Comparison of ENCODE assay signal across 10 cellular contexts in the genomic region with DNA sequence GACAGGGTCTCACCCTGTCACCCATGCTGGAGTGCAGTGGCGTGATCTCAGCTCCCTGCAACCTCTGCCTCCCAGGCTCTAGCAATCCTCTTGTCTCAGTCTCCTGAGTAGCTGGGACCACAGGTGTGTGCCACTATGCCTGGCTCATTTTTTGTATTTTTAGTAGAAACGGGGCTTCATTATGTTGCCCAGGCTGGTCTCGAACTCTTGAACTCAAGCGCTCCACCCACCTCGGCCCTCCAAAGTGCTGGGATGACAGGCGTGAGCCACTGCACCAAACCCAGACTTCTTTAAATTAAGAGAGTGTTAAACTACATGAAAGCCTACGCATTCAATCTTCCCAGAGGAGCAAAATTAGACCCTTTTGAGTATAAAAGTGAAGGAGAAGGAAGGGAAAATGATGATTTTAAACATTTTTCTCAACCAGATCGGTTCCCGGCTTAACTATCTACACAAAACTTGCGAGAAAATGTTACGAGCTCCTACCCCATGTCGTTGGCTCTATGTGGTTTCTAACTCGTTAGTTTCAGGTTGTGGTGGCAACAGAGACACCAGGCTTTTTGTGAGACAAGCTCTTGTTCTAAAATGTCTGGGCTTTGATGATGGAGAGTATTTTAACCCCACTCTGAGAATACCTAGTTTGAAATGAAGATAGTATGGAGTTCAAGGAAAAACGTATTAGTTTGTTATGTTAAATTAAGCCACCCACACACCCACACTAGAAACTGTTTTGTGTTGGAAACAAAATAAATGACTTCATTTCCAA. TPM values are rescaled to one million over a fixed set of nuclear protein-coding genes. Genes with fewer than 3 reads are reported as not detected.
DNase-seq lines count a peak whose midpoint lies in the region; ATAC-seq and TF ChIP-seq lines count a peak whose summit lies in the region.
"Had no signal": no experiment of that assay in that cellular context is flagged by ENCODE, and none has a peak within 500 bp of the region (broad histone marks: within the 10 kb centered on the region; RNA-seq: fewer than 3 reads in every experiment).

No MANE protein-coding gene starts in this region.

- H3K9me3 Mint-ChIP-seq in MCF 10A (ENCODE audit: unreplicated experiment) (peaks cover 7% of the 10 kb centered on the region), naive B cell (no peaks in the 10 kb centered on the region)
- no peaks in the 10 kb centered on the region for H3K9me3 Mint-ChIP-seq in activated naive CD4-positive, alpha-beta T cell treated with anti-CD3 and anti-CD28 coated beads, Interleukin-2, amount 10 ng/mL, durations not matched to agents 7 days and 5 days
- H3K9me3 Mint-ChIP-seq: type B pancreatic cell had no signal

- H3K36me3 ChIP-seq in breast epithelium = no peaks in the 10 kb centered on the region
- no peaks in the 10 kb centered on the region for H3K36me3 ChIP-seq in tibial nerve

- no peaks in the 10 kb centered on the region for H3K27me3 ChIP-seq in breast epithelium
- no peaks in the 10 kb centered on the region for H3K27me3 ChIP-seq in tibial nerve

- intact Hi-C loops in breast epithelium (cut with DNase I; ENCODE audit: low total_unique reads) (no loop called here), MCF 10A (cut with micrococcal nuclease) (no loop called here)

- no peak for ATAC-seq in naive B cell (ENCODE audit: low read depth in 2 of 2)

- WGBS in tibial nerve, 2 donors = 78 to 81% methylated on average over 14 of the region's 14 CpGs

- CTCF ChIA-PET in MCF 10A (lab: Yijun Ruan, JAX) = no interaction called here
- CTCF ChIA-PET in activated naive CD4-positive, alpha-beta T cell treated with anti-CD3 and anti-CD28 coated beads, Interleukin-2, amount 10 ng/mL, durations not matched to agents 7 days and 5 days (lab: Charles Lee) = interaction anchor here (0.7 to 5.3 kb wide), 10 partner anchors 19 to 156 kb away, joined by 3 to 37 read pairs (median 4); no protein-coding TSS in a partner anchor

- no peak overlapping the region for H3K4me3 Mint-ChIP-seq in MCF 10A (ENCODE audit: unreplicated experiment)
- peak overlapping the region; percentile 82 for H3K4me3 Mint-ChIP-seq in activated naive CD4-positive, alpha-beta T cell treated with anti-CD3 and anti-CD28 coated beads, Interleukin-2, amount 10 ng/mL, durations not matched to agents 7 days and 5 days
- H3K4me3 Mint-ChIP-seq in naive B cell = peak overlapping the region in 6 of 8 donors; percentile 10 to 64 (median 42)
- H3K4me3 Mint-ChIP-seq: type B pancreatic cell had no signal

- H3K9me3 ChIP-seq in breast epithelium (no peaks in the 10 kb centered on the region), tibial nerve (no peaks in the 10 kb centered on the region)

- DNase-seq in breast epithelium (ENCODE audit: low spot score in 2 of 2) (no peak), MCF 10A (ENCODE audit: unreplicated experiment) (no peak), naive B cell (no peak), tibial nerve (ENCODE audit: low spot score in 2 of 2) (no peak), epidermal melanocyte (ENCODE audit: insufficient read length, low spot score) (no peak), coronary artery (ENCODE audit: low spot score) (no peak), NOMO-1 treated with dmso at 0.1 percent for 144 hours (lab: John Stamatoyannopoulos, UW; ENCODE audit: unreplicated experiment) (no peak)
- DNase-seq in activated naive CD4-positive, alpha-beta T cell treated with anti-CD3 and anti-CD28 coated beads, Interleukin-2, amount 10 ng/mL, durations not matched to agents 7 days and 5 days = peak; percentile 52
- DNase-seq: activated CD8-positive, alpha-beta memory T cell treated with anti-CD3 and anti-CD28 coated beads for 24 hours had no signal

- no peak for TF ChIP-seq EP300 in tibial nerve (IDR thresholded peaks at IDR 0.05)

- no peaks in the 10 kb centered on the region for H3K27me3 Mint-ChIP-seq in MCF 10A (ENCODE audit: insufficient read depth, unreplicated experiment)
- no peaks in the 10 kb centered on the region for H3K27me3 Mint-ChIP-seq in activated naive CD4-positive, alpha-beta T cell treated with anti-CD3 and anti-CD28 coated beads, Interleukin-2, amount 10 ng/mL, durations not matched to agents 7 days and 5 days
- H3K27me3 Mint-ChIP-seq in naive B cell = no peaks in the 10 kb centered on the region
- H3K27me3 Mint-ChIP-seq: type B pancreatic cell had no signal

- no peak overlapping the region for H3K4me3 ChIP-seq in breast epithelium
- H3K4me3 ChIP-seq in tibial nerve = no peak overlapping the region
- no peak overlapping the region for H3K4me3 ChIP-seq in coronary artery

- peak overlapping the region; percentile 81 to 96 for H3K27ac ChIP-seq in breast epithelium
- H3K27ac ChIP-seq in tibial nerve = peak overlapping the region in 3 of 4 donors; percentile 84 to 95 (median 94)
- peak overlapping the region in 1 of 2 donors; percentile 82 for H3K27ac ChIP-seq in coronary artery

- TF ChIP-seq POLR2A in breast epithelium (IDR thresholded peaks at IDR 0.05) (no peak), tibial nerve (IDR thresholded peaks at IDR 0.05) (no peak)

- TF ChIP-seq CTCF in breast epithelium (IDR thresholded peaks at IDR 0.05) (no peak), MCF 10A (IDR thresholded peaks at IDR 0.05; ENCODE audit: unreplicated experiment) (no peak), tibial nerve (IDR thresholded peaks at IDR 0.05) (no peak), coronary artery (IDR thresholded peaks at IDR 0.05) (no peak)

- POLR2A ChIA-PET in MCF 10A (lab: Yijun Ruan, JAX) = interaction anchor here (0.6 kb wide), 2 partner anchors 23 to 527 kb away, joined by 3 read pairs; no protein-coding TSS in a partner anchor

- H3K4me1 ChIP-seq in breast epithelium (no peaks in the 10 kb centered on the region), tibial nerve (peaks cover 0 to 68% (median 17%) of the 10 kb centered on the region in 4 donors)

- H3K27ac Mint-ChIP-seq in MCF 10A (ENCODE audit: low read depth, unreplicated experiment) (no peak overlapping the region), naive B cell (peak overlapping the region in 4 of 6 donors; percentile 47 to 98 (median 82))
- peak overlapping the region; percentile 97 for H3K27ac Mint-ChIP-seq in activated naive CD4-positive, alpha-beta T cell treated with anti-CD3 and anti-CD28 coated beads, Interleukin-2, amount 10 ng/mL, durations not matched to agents 7 days and 5 days
- H3K27ac Mint-ChIP-seq: type B pancreatic cell had no signal

- no TSS peak for BruUV-seq in MCF 10A (replicated peaks; lab: Mats Ljungman, UMichigan)

- peaks cover 19% of the 10 kb centered on the region for H3K4me1 Mint-ChIP-seq in MCF 10A (ENCODE audit: insufficient read depth, unreplicated experiment)
- peaks cover 66% of the 10 kb centered on the region for H3K4me1 Mint-ChIP-seq in activated naive CD4-positive, alpha-beta T cell treated with anti-CD3 and anti-CD28 coated beads, Interleukin-2, amount 10 ng/mL, durations not matched to agents 7 days and 5 days
- peaks cover 29 to 36% (median 31%) of the 10 kb centered on the region in 3 donors for H3K4me1 Mint-ChIP-seq in naive B cell

- H3K36me3 Mint-ChIP-seq in MCF 10A (ENCODE audit: insufficient read depth, unreplicated experiment) (no peaks in the 10 kb centered on the region), naive B cell (no peaks in the 10 kb centered on the region)
- H3K36me3 Mint-ChIP-seq in activated naive CD4-positive, alpha-beta T cell treated with anti-CD3 and anti-CD28 coated beads, Interleukin-2, amount 10 ng/mL, durations not matched to agents 7 days and 5 days = peaks cover 22% of the 10 kb centered on the region
- H3K36me3 Mint-ChIP-seq: type B pancreatic cell had no signal

RNA-seq across cellular contexts. Expression of gene STAT5B, which starts 26.3 kb away (rescaled TPM):
- 100 to 1,000 TPM in 2 of 3 donors, 10 to 100 TPM in 1; 97.2 to 130 (median 101) TPM for total RNA-seq in breast epithelium
- 29.8 and 32.6 TPM in 2 replicates for total RNA-seq in MCF 10A (2022)
- 10 to 100 TPM; 22.8 to 52.6 (median 42.6) TPM for polyA plus RNA-seq in naive B cell (ENCODE audit: low read depth in 6 of 6)
- total RNA-seq in tibial nerve = 100 to 1,000 TPM in 3 of 4 donors, 10 to 100 TPM in 1; 96.8 to 117 (median 104) TPM

RNA-seq across cellular contexts. Expression of gene STAT5A, which starts 38.4 kb away (rescaled TPM):
- 100 to 1,000 TPM in 1 of 3 donors, 10 to 100 TPM in 2; 72.8 to 363 (median 78.9) TPM for total RNA-seq in breast epithelium
- 1.0 and 1.7 TPM in 2 replicates for total RNA-seq in MCF 10A (2022)
- 10 to 100 TPM; 24.6 to 53.2 (median 45.2) TPM for polyA plus RNA-seq in naive B cell (ENCODE audit: low read depth in 6 of 6)
- total RNA-seq in tibial nerve = 100 to 1,000 TPM in 3 of 4 donors, 10 to 100 TPM in 1; 95.2 to 150 (median 127) TPM

RNA-seq across cellular contexts. Expression of gene GHDC, which starts 55.6 kb away (rescaled TPM):
- 10 to 100 TPM; 29.1 to 53.0 (median 33.1) TPM for total RNA-seq in breast epithelium
- total RNA-seq in MCF 10A (2022) = 6.8 and 8.9 TPM in 2 replicates
- 10 to 100 TPM; 21.9 to 32.7 (median 26.2) TPM for polyA plus RNA-seq in naive B cell (ENCODE audit: low read depth in 6 of 6)
- total RNA-seq in tibial nerve = 10 to 100 TPM; 36.4 to 77.9 (median 40.7) TPM

Comparison
In these comparisons a context has a peak if more than half of its experiments do, and no peak if none do; other contexts are left out.
1. RNA of gene STAT5A, which starts 38.4 kb away (total RNA-seq): 95.2 to 150 TPM in tibial nerve and 72.8 to 363 TPM in breast epithelium; 1.0 to 1.7 TPM in MCF 10A; every median in the first group is over 10 times any median in the second.